ENCODE assay signal across 27 cellular contexts in genomic region chr12:99019798-99020197, GRCh38.
"Had no signal": no experiment of that assay in that cellular context is flagged by ENCODE, and none has a peak within 500 bp of the region (broad histone marks: within the 10 kb centered on the region; RNA-seq: fewer than 3 reads in every experiment).

No MANE protein-coding gene starts in this region.

- DNase-seq: natural killer cell; occipital lobe; ovary; posterior cingulate gyrus; psoas muscle; right cardiac atrium; spleen; stimulated activated CD4-positive, alpha-beta T cell treated with anti-CD3 and anti-CD28 coated beads, Interleukin-15, amount 100 ng/mL, for 24 hours; stimulated activated CD4-positive, alpha-beta T cell treated with anti-CD3 and anti-CD28 coated beads, Interleukin-2, amount 100 ng/mL, for 24 hours; stimulated activated CD4-positive, alpha-beta T cell treated with anti-CD3 and anti-CD28 coated beads, Interleukin-2, amount 100 ng/mL, for 48 hours; stimulated activated CD4-positive, alpha-beta T cell treated with anti-CD3 and anti-CD28 coated beads, Interleukin-4, amount 100 ng/mL, for 24 hours; stimulated activated naive B cell treated with anti-CD40 and anti-IgM and Interleukin-4, amounts not matched to agents 10 μg/mL and 1 μg/mL and 100 μg/mL, for 72 hours; stimulated activated naive CD4-positive, alpha-beta T cell treated with Interleukin-2 at 50 U/mL for 16 hours; stomach; thyroid gland; trophoblast cell; upper lobe of left lung had no signal

- H3K9ac ChIP-seq: neural progenitor cell, parathyroid adenoma had no signal

- H3K27ac ChIP-seq: neural progenitor cell, ovary, parathyroid adenoma, psoas muscle, skin epidermis, spleen, stomach, thoracic aorta, thyroid gland, tibial nerve, upper lobe of left lung, vagina had no signal

- ATAC-seq: natural killer cell; psoas muscle; right cardiac atrium; sciatic nerve; stimulated activated effector memory CD8-positive, alpha-beta T cell treated with anti-CD3 and anti-CD28 coated beads, Interleukin-12 subunit alpha, Interleukin-12 subunit beta, amount 100 ng/mL, for 72 hours; stimulated activated naive B cell treated with anti-CD40 and anti-IgM and Interleukin-4, amounts not matched to agents 10 μg/mL and 1 μg/mL and 100 μg/mL, for 72 hours had no signal

- H3K36me3 ChIP-seq: neural progenitor cell, ovary, spleen, stomach, thoracic aorta, thyroid gland, tibial nerve, upper lobe of left lung, vagina had no signal

- H2AFZ ChIP-seq: neural progenitor cell, parathyroid adenoma had no signal

- FAIRE-seq: urothelium cell line had no signal

- H3K4me2 ChIP-seq: neural progenitor cell, smooth muscle cell had no signal

- H3K27me3 ChIP-seq: neural progenitor cell, ovary, spleen, stomach, thyroid gland, tibial nerve, upper lobe of left lung, vagina had no signal

- H3K4me3 ChIP-seq: neural progenitor cell, ovary, psoas muscle, skin epidermis, smooth muscle cell, spleen, stomach, thoracic aorta, thyroid gland, tibial nerve, upper lobe of left lung, vagina had no signal

- H3K4me1 ChIP-seq: neural progenitor cell, parathyroid adenoma, psoas muscle, spleen, stomach, thyroid gland, tibial nerve, upper lobe of left lung, vagina had no signal

- H3K79me2 ChIP-seq: parathyroid adenoma had no signal

- H3K9me3 ChIP-seq: ovary, psoas muscle, thyroid gland, vagina had no signal
